ENCODE assay signal across 7 cellular contexts in the genomic region with DNA sequence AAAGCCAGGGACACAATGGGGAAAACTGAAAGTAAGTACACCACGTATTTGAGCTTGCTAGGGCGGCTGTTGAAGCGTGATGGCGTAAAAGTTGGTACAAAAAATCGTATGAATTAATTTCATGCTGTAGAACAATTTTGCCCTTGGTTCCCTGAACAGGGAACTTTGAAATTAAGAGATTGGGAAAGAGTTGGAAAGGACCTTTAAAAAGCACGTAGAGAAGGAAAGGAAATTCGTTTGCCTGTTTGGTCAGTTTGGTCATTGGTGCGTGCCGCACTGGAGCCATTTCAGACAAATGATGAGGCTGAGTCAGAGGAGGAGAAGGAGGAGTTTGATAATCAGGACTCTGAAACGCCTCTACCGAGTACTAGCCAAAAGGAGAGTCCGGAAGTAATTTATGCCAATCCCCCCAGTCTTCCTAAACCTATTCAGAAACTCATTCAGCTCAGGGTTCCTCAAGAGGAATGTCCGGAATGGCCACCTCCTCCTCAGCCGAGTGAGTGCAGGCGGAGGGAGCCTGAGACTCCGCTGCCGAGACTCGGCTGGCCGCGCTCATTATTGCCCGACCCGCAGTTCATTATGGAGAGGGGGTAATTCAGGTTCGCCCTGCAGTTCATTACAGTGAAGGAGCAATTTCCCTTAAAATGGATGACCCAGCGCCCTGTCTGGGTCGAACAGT. TPM values are rescaled to one million over a fixed set of nuclear protein-coding genes. Genes with fewer than 3 reads are reported as not detected.
DNase-seq lines count a peak whose midpoint lies in the region; ATAC-seq and TF ChIP-seq lines count a peak whose summit lies in the region.

No MANE protein-coding gene starts in this region.

- DNase-seq in GM10266 (ENCODE audit: extremely low spot score) (peak; percentile 54), T1000 (lab: John Stamatoyannopoulos, UW) (peak; percentile 36), cardiac fibroblast (ENCODE audit: low read depth in 2 of 2) (peak; percentile 81 to 83), iris pigment epithelial cell (ENCODE audit: low read depth) (peak; percentile 76)
- no peak for DNase-seq in Jurkat, Clone E6-1 (ENCODE audit: low read depth, low spot score)
- peak; percentile 10 for DNase-seq in stimulated activated CD4-positive, alpha-beta T cell treated with anti-CD3 and anti-CD28 coated beads, Interleukin-1b, Interleukin-23, amount 100 ng/mL, for 48 hours

- peak; percentile 85 for ATAC-seq in GM21786 (IDR thresholded peaks at IDR 0.05; ENCODE audit: unreplicated experiment)

- peak overlapping the region; percentile 51 for H3K4me3 ChIP-seq in Jurkat, Clone E6-1 (ENCODE audit: low read length)
- H3K4me3 ChIP-seq in cardiac fibroblast (replicated peaks in 1 of 2; ENCODE audit: low read depth in 2 of 2, low read length in 2 of 2): peak overlapping the region; percentile 63 to 64

- TF ChIP-seq CTCF in GM10266 (IDR thresholded peaks at IDR 0.05; ENCODE audit: control insufficient read depth, insufficient read depth, low read depth, missing control alignments): no peak
- no peak for TF ChIP-seq CTCF in cardiac fibroblast (IDR thresholded peaks at IDR 0.05; ENCODE audit: low read depth, low read length)

RNA-seq across cellular contexts. Expression of a gene that starts 59.2 kb away (rescaled TPM):
- polyA plus RNA-seq in Jurkat, Clone E6-1 (2012; ENCODE audit: insufficient read depth, insufficient read length): 6.3 TPM
